ENCODE assay signal across 15 cellular contexts in genomic region chr1:101135526-101135925, GRCh38.
DNase-seq lines count a peak whose midpoint lies in the region; ATAC-seq and TF ChIP-seq lines count a peak whose summit lies in the region.
"Had no signal": no experiment of that assay in that cellular context is flagged by ENCODE, and none has a peak within 500 bp of the region (broad histone marks: within the 10 kb centered on the region; RNA-seq: fewer than 3 reads in every experiment).

No MANE protein-coding gene starts in this region.

- H3K9me3 ChIP-seq in CD4-positive, alpha-beta T cell (ENCODE audit: control insufficient read depth, low read length), result no peaks in the 10 kb centered on the region
- H3K9me3 ChIP-seq: BE2C, Peyer's patch had no signal

- H3K27ac Mint-ChIP-seq in activated CD4-positive, alpha-beta T cell treated with anti-CD3 and anti-CD28 coated beads, Interleukin-2, amount 10 ng/mL, durations not matched to agents 7 days and 5 days, result peak overlapping the region; percentile 83
- peak overlapping the region; percentile 72 for H3K27ac Mint-ChIP-seq in CD4-positive, alpha-beta T cell
- H3K27ac Mint-ChIP-seq in activated naive CD8-positive, alpha-beta T cell treated with anti-CD3 and anti-CD28 coated beads for 36 hours, result peak overlapping the region; percentile 39
- H3K27ac Mint-ChIP-seq in naive thymus-derived CD8-positive, alpha-beta T cell, result peak overlapping the region in 8 of 10 donors; percentile 16 to 92 (median 88)

- POLR2A ChIA-PET in activated CD4-positive, alpha-beta T cell treated with anti-CD3 and anti-CD28 coated beads, Interleukin-2, amount 10 ng/mL, durations not matched to agents 7 days and 5 days (lab: Charles Lee), result no interaction called here
- POLR2A ChIA-PET in CD4-positive, alpha-beta T cell (lab: Charles Lee), result interaction anchor here (1.5 to 5.6 kb wide), 2 partner anchors 65 to 103 kb away, joined by 4 to 53 read pairs; partner anchors contain the start of gene S1PR1
- POLR2A ChIA-PET in naive thymus-derived CD8-positive, alpha-beta T cell (lab: Charles Lee), result interaction anchor here (1.6 to 8.7 kb wide), 3 partner anchors 13 to 152 kb away, joined by 8 to 81 read pairs (median 8); partner anchors contain the start of gene S1PR1

- no peaks in the 10 kb centered on the region for H3K27me3 Mint-ChIP-seq in activated CD4-positive, alpha-beta T cell treated with anti-CD3 and anti-CD28 coated beads, Interleukin-2, amount 10 ng/mL, durations not matched to agents 7 days and 5 days
- no peaks in the 10 kb centered on the region for H3K27me3 Mint-ChIP-seq in CD4-positive, alpha-beta T cell
- no peaks in the 10 kb centered on the region for H3K27me3 Mint-ChIP-seq in activated naive CD8-positive, alpha-beta T cell treated with anti-CD3 and anti-CD28 coated beads for 36 hours
- no peaks in the 10 kb centered on the region for H3K27me3 Mint-ChIP-seq in naive thymus-derived CD8-positive, alpha-beta T cell

- peaks cover 16% of the 10 kb centered on the region for H3K36me3 Mint-ChIP-seq in activated CD4-positive, alpha-beta T cell treated with anti-CD3 and anti-CD28 coated beads, Interleukin-2, amount 10 ng/mL, durations not matched to agents 7 days and 5 days (ENCODE audit: low read depth)
- no peaks in the 10 kb centered on the region for H3K36me3 Mint-ChIP-seq in CD4-positive, alpha-beta T cell (ENCODE audit: low read depth)
- peaks cover 3% of the 10 kb centered on the region for H3K36me3 Mint-ChIP-seq in activated naive CD8-positive, alpha-beta T cell treated with anti-CD3 and anti-CD28 coated beads for 36 hours
- H3K36me3 Mint-ChIP-seq in naive thymus-derived CD8-positive, alpha-beta T cell, result peaks cover 0 to 3% (median 0%) of the 10 kb centered on the region in 3 donors

- CTCF ChIA-PET in activated CD4-positive, alpha-beta T cell treated with anti-CD3 and anti-CD28 coated beads, Interleukin-2, amount 10 ng/mL, durations not matched to agents 7 days and 5 days (lab: Charles Lee), result interaction anchor here (1.0 to 1.5 kb wide), 3 partner anchors 101 to 153 kb away, joined by 4 to 5 read pairs (median 4); no protein-coding TSS in a partner anchor
- CTCF ChIA-PET in CD4-positive, alpha-beta T cell (lab: Charles Lee), result interaction anchor here (2.2 to 3.3 kb wide), 4 partner anchors 24 to 153 kb away, joined by 7 to 19 read pairs (median 16); no protein-coding TSS in a partner anchor

- no peak for TF ChIP-seq CTCF in CD4-positive, alpha-beta T cell (IDR thresholded peaks at IDR 0.05)

- no peak overlapping the region for H3K27ac ChIP-seq in CD4-positive, alpha-beta T cell (ENCODE audit: low read depth, low read length)
- H3K27ac ChIP-seq: Peyer's patch had no signal

- intact Hi-C loops in CD4-positive, alpha-beta T cell (cut with DNase I, micrococcal nuclease), result loop anchor here (5.0 to 10.0 kb wide), 3 partner anchors 42 to 222 kb away; no protein-coding TSS in a partner anchor

- peaks cover 6% of the 10 kb centered on the region for H3K9me3 Mint-ChIP-seq in activated CD4-positive, alpha-beta T cell treated with anti-CD3 and anti-CD28 coated beads, Interleukin-2, amount 10 ng/mL, durations not matched to agents 7 days and 5 days
- H3K9me3 Mint-ChIP-seq in CD4-positive, alpha-beta T cell, result no peaks in the 10 kb centered on the region
- H3K9me3 Mint-ChIP-seq in activated naive CD8-positive, alpha-beta T cell treated with anti-CD3 and anti-CD28 coated beads for 36 hours, result peaks cover 3% of the 10 kb centered on the region
- no peaks in the 10 kb centered on the region for H3K9me3 Mint-ChIP-seq in naive thymus-derived CD8-positive, alpha-beta T cell

- H3K4me3 Mint-ChIP-seq in activated CD4-positive, alpha-beta T cell treated with anti-CD3 and anti-CD28 coated beads, Interleukin-2, amount 10 ng/mL, durations not matched to agents 7 days and 5 days, result no peak overlapping the region
- H3K4me3 Mint-ChIP-seq in CD4-positive, alpha-beta T cell, result no peak overlapping the region
- H3K4me3 Mint-ChIP-seq in activated naive CD8-positive, alpha-beta T cell treated with anti-CD3 and anti-CD28 coated beads for 36 hours, result no peak overlapping the region
- no peak overlapping the region for H3K4me3 Mint-ChIP-seq in naive thymus-derived CD8-positive, alpha-beta T cell

- no peak for DNase-seq in activated CD4-positive, alpha-beta T cell treated with anti-CD3 and anti-CD28 coated beads, Interleukin-2, amount 10 ng/mL, durations not matched to agents 7 days and 5 days
- DNase-seq in activated CD4-positive, alpha-beta T cell treated with anti-CD3 and anti-CD28 coated beads for 48 hours, result no peak
- DNase-seq in CD4-positive, alpha-beta T cell, result no peak
- DNase-seq in activated naive CD8-positive, alpha-beta T cell treated with anti-CD3 and anti-CD28 coated beads for 36 hours, result no peak
- no peak for DNase-seq in naive thymus-derived CD8-positive, alpha-beta T cell
- DNase-seq in inferior parietal cortex (ENCODE audit: extremely low spot score) (no peak), hepatic stellate cell (ENCODE audit: low spot score) (no peak)
- DNase-seq: BE2C; DMS79; KBM-7; NCI-H1105 treated with DMSO at 0.1 percent for 48 hours; NCI-H1694 treated with DMSO at 0.1 percent for 48 hours; NCI-H748 treated with DMSO at 0.1 percent for 48 hours; NK-92 treated with Interleukin-12 subunit alpha and Interleukin-12 subunit beta, amount 100 ng/mL, for 24 hours; Peyer's patch had no signal

- peaks cover 82% of the 10 kb centered on the region for H3K4me1 Mint-ChIP-seq in activated CD4-positive, alpha-beta T cell treated with anti-CD3 and anti-CD28 coated beads, Interleukin-2, amount 10 ng/mL, durations not matched to agents 7 days and 5 days
- peaks cover 77% of the 10 kb centered on the region for H3K4me1 Mint-ChIP-seq in CD4-positive, alpha-beta T cell (ENCODE audit: low read depth)
- H3K4me1 Mint-ChIP-seq in activated naive CD8-positive, alpha-beta T cell treated with anti-CD3 and anti-CD28 coated beads for 36 hours, result peaks cover 75% of the 10 kb centered on the region
- H3K4me1 Mint-ChIP-seq in naive thymus-derived CD8-positive, alpha-beta T cell, result peaks cover 44 to 75% (median 69%) of the 10 kb centered on the region in 4 donors

- no peaks in the 10 kb centered on the region for H3K27me3 ChIP-seq in CD4-positive, alpha-beta T cell (ENCODE audit: control insufficient read depth, insufficient read depth, low read length)
- H3K27me3 ChIP-seq: BE2C, Peyer's patch had no signal

- ATAC-seq in CD4-positive, alpha-beta T cell (ENCODE audit: poor library complexity), result no peak
- no peak for ATAC-seq in naive thymus-derived CD8-positive, alpha-beta T cell
